In the genomic region with DNA sequence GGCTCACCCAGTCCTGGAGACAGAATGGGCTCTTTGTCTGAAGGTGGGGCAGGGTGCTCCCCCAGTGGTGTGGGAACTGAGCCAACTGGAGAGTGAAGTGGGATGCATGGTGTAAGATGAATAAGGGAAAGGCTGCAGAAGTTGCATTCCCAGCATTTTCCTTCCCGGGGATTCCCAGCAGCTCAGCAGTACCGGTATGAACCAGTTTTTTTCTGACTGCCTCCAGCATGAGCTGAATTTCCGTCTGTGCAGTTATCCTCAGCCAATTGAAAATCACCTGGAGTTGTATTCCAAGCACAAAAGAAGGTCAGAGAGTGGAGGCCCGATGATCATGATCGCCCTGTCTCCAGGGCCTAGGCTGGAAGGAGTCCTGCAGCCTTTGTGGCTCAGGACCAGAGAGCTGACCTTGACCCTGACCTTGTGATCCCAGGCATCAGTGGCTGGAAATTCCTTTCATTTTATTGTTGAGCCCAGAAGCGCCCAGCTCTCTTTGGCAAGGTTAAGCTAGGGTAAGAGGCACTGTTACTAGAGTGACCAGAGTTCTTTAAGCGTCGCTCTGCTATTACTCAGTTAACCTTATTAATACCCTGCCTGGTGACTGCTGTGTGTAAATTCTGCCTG, we compare ENCODE assay signal across 8 cellular contexts.
DNase-seq lines count a peak whose midpoint lies in the region; ATAC-seq and FAIRE-seq lines count a peak whose summit lies in the region.

No MANE protein-coding gene starts in this region.

- H3K4me3 ChIP-seq in stomach smooth muscle (ENCODE audit: low read length in 2 of 2) = peak overlapping the region; percentile 41 to 44

- peak; percentile 69 for DNase-seq in NCI-H2227 (lab: John Stamatoyannopoulos, UW; ENCODE audit: unreplicated experiment)
- DNase-seq in caudate nucleus (lab: John Stamatoyannopoulos, UW) = peak in 12 of 61 donors; percentile 8 to 59 (median 32)
- peak; percentile 85 for DNase-seq in left kidney (ENCODE audit: low read depth, low spot score)
- DNase-seq in OCI-M1 (lab: John Stamatoyannopoulos, UW) = no peak

- peaks cover 0 to 5% of the 10 kb centered on the region in 2 donors for H3K36me3 ChIP-seq in stomach smooth muscle (ENCODE audit: control insufficient read depth in 2 of 2, insufficient read depth in 2 of 2, low read length in 2 of 2)

- FAIRE-seq in G401.6 (lab: Jason Lieb, UNC) = peak; percentile 94

- H3K9ac ChIP-seq in stomach smooth muscle (ENCODE audit: low read length in 2 of 2) = peak overlapping the region; percentile 66 to 71

- H3K27me3 ChIP-seq in stomach smooth muscle (ENCODE audit: control insufficient read depth in 1 of 2, insufficient read depth in 2 of 2, low read length in 2 of 2) = no peaks in the 10 kb centered on the region

- no peaks in the 10 kb centered on the region for H3K9me3 ChIP-seq in stomach smooth muscle (ENCODE audit: control insufficient read depth in 2 of 2, low read length in 2 of 2)

- H3K4me1 ChIP-seq in stomach smooth muscle (ENCODE audit: control insufficient read depth, insufficient read depth, low read length) = peaks cover 38% of the 10 kb centered on the region

- H3K27ac ChIP-seq in caudate nucleus (ENCODE audit: low read depth, low read length) (peak overlapping the region; percentile 65), stomach smooth muscle (ENCODE audit: low read length) (peak overlapping the region; percentile 86)

- no peak for ATAC-seq in HG02623 (IDR thresholded peaks at IDR 0.05; ENCODE audit: unreplicated experiment)
- ATAC-seq in HG02642 (IDR thresholded peaks at IDR 0.05; ENCODE audit: poor library complexity, unreplicated experiment) = no peak
